1 cellular context compared by ENCODE assay signal in genomic region chrX:115606861-115607260, GRCh38.
TF ChIP-seq lines count a peak whose summit lies in the region.

No MANE protein-coding gene starts in this region.

TF ChIP-seq in IMR-90, 13 proteins besides CTCF, POLR2A, EP300 and RAD21 (continued from another document):
- TF ChIP-seq, protein P1, sequence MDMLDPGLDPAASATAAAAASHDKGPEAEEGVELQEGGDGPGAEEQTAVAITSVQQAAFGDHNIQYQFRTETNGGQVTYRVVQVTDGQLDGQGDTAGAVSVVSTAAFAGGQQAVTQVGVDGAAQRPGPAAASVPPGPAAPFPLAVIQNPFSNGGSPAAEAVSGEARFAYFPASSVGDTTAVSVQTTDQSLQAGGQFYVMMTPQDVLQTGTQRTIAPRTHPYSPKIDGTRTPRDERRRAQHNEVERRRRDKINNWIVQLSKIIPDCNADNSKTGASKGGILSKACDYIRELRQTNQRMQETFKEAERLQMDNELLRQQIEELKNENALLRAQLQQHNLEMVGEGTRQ (IDR thresholded peaks at IDR 0.05; ENCODE audit: low read depth, low read length): no peak
- TF ChIP-seq CEBPB (IDR thresholded peaks at IDR 0.05; ENCODE audit: low read depth, low read length) (no peak), RFX5 (IDR thresholded peaks at IDR 0.05; ENCODE audit: low read depth, low read length) (no peak), RCOR1 (IDR thresholded peaks at IDR 0.05; ENCODE audit: insufficient replicate concordance, low read length) (no peak), NFE2L2 (IDR thresholded peaks at IDR 0.05; ENCODE audit: low read depth, low read length) (no peak), MXI1 (IDR thresholded peaks at IDR 0.05; ENCODE audit: borderline replicate concordance, low read depth, low read length) (no peak), ELK1 (IDR thresholded peaks at IDR 0.05; ENCODE audit: borderline replicate concordance, low read depth, low read length) (no peak), MAZ (IDR thresholded peaks at IDR 0.05; ENCODE audit: borderline replicate concordance, low read depth, low read length) (no peak), BHLHE40 (IDR thresholded peaks at IDR 0.05; ENCODE audit: low read depth, low read length) (no peak), CHD1 (IDR thresholded peaks at IDR 0.05; ENCODE audit: low read depth, low read length) (no peak), FOS (IDR thresholded peaks at IDR 0.05; ENCODE audit: low read depth, low read length) (no peak)
